Comparison of ENCODE assay signal across 8 cellular contexts in genomic region chr1:26900001-26900814, GRCh38. TPM values are rescaled to one million over a fixed set of nuclear protein-coding genes. Genes with fewer than 3 reads are reported as not detected.
DNase-seq lines count a peak whose midpoint lies in the region; ATAC-seq and TF ChIP-seq lines count a peak whose summit lies in the region.

GPATCH3 (minus strand) TSS chr1:26900467; CDS start chr1:26900442, 25 bp downstream.

- 0 out of 2 replicates have a peak within 1 kb of the TSS, but pooled peaks have one; percentile 42 for H2BK120ac ChIP-seq in IMR-90 (ENCODE audit: low read depth, low read length)

- H3K27ac ChIP-seq in BLaER1 treated with 17β-estradiol and CSF1 and Interleukin-3, amounts not matched to agents 10 nM and 100 nM: peak within 1 kb of the TSS; percentile 86 to 97 (median 91)
- peak within 1 kb of the TSS; percentile 48 for H3K27ac ChIP-seq in IMR-90 (ENCODE audit: insufficient read depth, low read length)

- CTCF ChIA-PET in IMR-90 (lab: Yijun Ruan, JAX): interaction anchor here (0.7 kb wide), 1 partner anchor 9 kb away, joined by 3 read pairs; no protein-coding TSS in a partner anchor

- peak within 1 kb of the TSS; percentile 56 to 98 for H4K8ac ChIP-seq in IMR-90 (ENCODE audit: low read depth in 2 of 2, low read length in 2 of 2)

- no peaks in the 10 kb centered on the region for H3K9me3 ChIP-seq in BLaER1 treated with 17β-estradiol and CSF1 and Interleukin-3, amounts not matched to agents 10 nM and 100 nM (replicated peaks in 1 of 11)
- no peaks in the 10 kb centered on the region for H3K9me3 ChIP-seq in IMR-90 (ENCODE audit: control insufficient read depth, insufficient read depth, low read length)

- in situ Hi-C loops in IMR-90 (cut with MboI; ENCODE audit: low sequenced_read_pairs): no loop called here

- intact Hi-C loops in IMR-90 (cut with micrococcal nuclease): no loop called here

- peak within 1 kb of the TSS; percentile 64 for H4K91ac ChIP-seq in IMR-90 (ENCODE audit: insufficient read depth, low read depth, low read length)

- peak within 1 kb of the TSS; percentile 90 for H3K4ac ChIP-seq in IMR-90 (ENCODE audit: low read depth, low read length)

- peak within 1 kb of the TSS; percentile 97 for H3K14ac ChIP-seq in IMR-90 (replicated peaks; ENCODE audit: low read depth, low read length)

- POLR2A ChIA-PET in IMR-90 (lab: Charles Lee; ENCODE audit: unreplicated experiment): interaction anchor here (0.6 to 2.3 kb wide), 4 partner anchors 10 to 96 kb away, joined by 3 to 7 read pairs (median 3); partner anchors contain the start of gene GPN2

- peak within 1 kb of the TSS; percentile 84 for H2AK9ac ChIP-seq in IMR-90 (replicated peaks; ENCODE audit: low read depth, low read length, poor library complexity)

- peak within 1 kb of the TSS; percentile 90 to 98 (median 95) for H3K9ac ChIP-seq in BLaER1 treated with 17β-estradiol and CSF1 and Interleukin-3, amounts not matched to agents 10 nM and 100 nM
- H3K9ac ChIP-seq in IMR-90 (ENCODE audit: low read depth, low read length): peak within 1 kb of the TSS; percentile 84

- no peak within 1 kb of the TSS for H2BK15ac ChIP-seq in IMR-90 (ENCODE audit: low read depth, low read length)

- peak within 1 kb of the TSS; percentile 9; the same call in 1 of the 2 replicates for H2AK5ac ChIP-seq in IMR-90 (ENCODE audit: low read depth, low read length)

- peak within 1 kb of the TSS; percentile 81 to 99 (median 91) for H3K4me3 ChIP-seq in BLaER1 treated with 17β-estradiol and CSF1 and Interleukin-3, amounts not matched to agents 10 nM and 100 nM
- H3K4me3 ChIP-seq in IMR-90 (ENCODE audit: insufficient read depth, low read depth, low read length): peak within 1 kb of the TSS; percentile 86
- H3K4me3 ChIP-seq in epithelial cell of esophagus (ENCODE audit: low read length): peak within 1 kb of the TSS; percentile 84

- ATAC-seq in GM19455 (IDR thresholded peaks at IDR 0.05; ENCODE audit: unreplicated experiment) (peak; percentile 80), IMR-90 (ENCODE audit: low read depth) (peak; percentile 96)

- H3K9me1 ChIP-seq in IMR-90 (ENCODE audit: insufficient read depth, low read length): no peaks in the 10 kb centered on the region

- peaks cover 0 to 35% (median 4%) of the 10 kb centered on the region in 11 experiments; a peak in 11 of 22 replicates for H4K20me1 ChIP-seq in BLaER1 treated with 17β-estradiol and CSF1 and Interleukin-3, amounts not matched to agents 10 nM and 100 nM
- H4K20me1 ChIP-seq in IMR-90 (ENCODE audit: insufficient read depth, low read length): no peaks in the 10 kb centered on the region

- peak within 1 kb of the TSS; percentile 84 to 97 (median 94) for H3K4me2 ChIP-seq in BLaER1 treated with 17β-estradiol and CSF1 and Interleukin-3, amounts not matched to agents 10 nM and 100 nM
- H3K4me2 ChIP-seq in IMR-90 (ENCODE audit: low read depth, low read length): peak within 1 kb of the TSS; percentile 90

- H2AFZ ChIP-seq in IMR-90 (replicated peaks; ENCODE audit: low read length, poor library complexity): peak within 1 kb of the TSS; percentile 94

- H3K23ac ChIP-seq in IMR-90 (ENCODE audit: low read depth, low read length): peak within 1 kb of the TSS; percentile 73

- peak within 1 kb of the TSS; percentile 93; the same call in 1 of the 2 replicates for H3K56ac ChIP-seq in IMR-90 (ENCODE audit: extremely low read depth, insufficient read depth, low read length)

- BruUV-seq in IMR-90 (replicated peaks; lab: Mats Ljungman, UMichigan): TSS peak; percentile 78

- H3K18ac ChIP-seq in IMR-90 (ENCODE audit: low read depth, low read length): peak within 1 kb of the TSS; percentile 55; the same call in 1 of the 2 replicates

- no peaks in the 10 kb centered on the region for H3K27me3 ChIP-seq in BLaER1 treated with 17β-estradiol and CSF1 and Interleukin-3, amounts not matched to agents 10 nM and 100 nM
- H3K27me3 ChIP-seq in IMR-90 (ENCODE audit: control insufficient read depth, insufficient read depth, low read length): no peaks in the 10 kb centered on the region

- H3K36me3 ChIP-seq in BLaER1 treated with 17β-estradiol and CSF1 and Interleukin-3, amounts not matched to agents 10 nM and 100 nM: peaks cover 31 to 40% (median 36%) of the 10 kb centered on the region in 11 experiments
- H3K36me3 ChIP-seq in IMR-90 (ENCODE audit: control insufficient read depth, insufficient read depth, low read length): peaks cover 5% of the 10 kb centered on the region; the same call in 1 of the 2 replicates

- no peak within 1 kb of the TSS for H2BK20ac ChIP-seq in IMR-90 (ENCODE audit: low read depth, low read length)

- TF ChIP-seq POLR2A in IMR-90 (IDR thresholded peaks at IDR 0.05; ENCODE audit: low read depth, low read length): peak; percentile 93

- dilution Hi-C loops in IMR-90 (cut with HindIII; ENCODE audit: low sequenced_read_pairs, unreplicated experiment): no loop called here

- DNase-seq in IMR-90 (peak; percentile 91), OCI-M1 (lab: John Stamatoyannopoulos, UW) (peak; percentile 93), activated T-cell treated with anti-CD3 and anti-CD28 coated beads for 48 hours (ENCODE audit: low read depth) (peak; percentile 80), epithelial cell of esophagus (ENCODE audit: low read depth) (peak; percentile 94), midbrain (lab: John Stamatoyannopoulos, UW) (peak; percentile 89)
- DNase-seq in stimulated activated CD8-positive, alpha-beta memory T cell treated with anti-CD3 and anti-CD28 coated beads, Interleukin-15, amount 100 ng/mL, for 4 hours (ENCODE audit: low read depth in 2 of 2): peak; percentile 64 to 81

- TF ChIP-seq CTCF in IMR-90 (conservative IDR thresholded peaks at IDR 0.05; ENCODE audit: low read depth, low read length) (no peak), epithelial cell of esophagus (IDR thresholded peaks at IDR 0.05; ENCODE audit: insufficient read depth, low read depth, low read length, missing control alignments) (no peak)

- WGBS in IMR-90 (ENCODE audit: extremely low coverage in 2 of 2, insufficient read length in 1 of 2), 2 experiments: 3% methylated on average over 17 of the region's 50 CpGs; no CpG with 5 or more reads in 1 of the 2 experiments

- no peak for TF ChIP-seq RAD21 in IMR-90 (IDR thresholded peaks at IDR 0.05; ENCODE audit: low read length)

- H3K4me1 ChIP-seq in BLaER1 treated with 17β-estradiol and CSF1 and Interleukin-3, amounts not matched to agents 10 nM and 100 nM: peaks cover 20 to 44% (median 27%) of the 10 kb centered on the region in 10 experiments
- H3K4me1 ChIP-seq in IMR-90 (ENCODE audit: control insufficient read depth, insufficient read depth, low read length): peaks cover 5% of the 10 kb centered on the region; the same call in 1 of the 2 replicates

- peaks cover 24 to 41% of the 10 kb centered on the region in 2 experiments; a peak in 3 of 4 replicates for H3K79me1 ChIP-seq in IMR-90 (ENCODE audit: low read depth in 1 of 2, low read length in 2 of 2)

- H2BK5ac ChIP-seq in IMR-90 (ENCODE audit: low read depth, low read length, poor library complexity, severe bottlenecking): peak within 1 kb of the TSS; percentile 80

- H4K5ac ChIP-seq in IMR-90 (ENCODE audit: low read depth, low read length): peak within 1 kb of the TSS; percentile 90

TF ChIP-seq in IMR-90, 13 proteins besides CTCF, POLR2A, EP300 and RAD21:
- TF ChIP-seq CEBPB (IDR thresholded peaks at IDR 0.05; ENCODE audit: low read depth, low read length) (peak; percentile 76), CHD1 (IDR thresholded peaks at IDR 0.05; ENCODE audit: low read depth, low read length) (0 out of 2 replicates have a peak, but pooled peaks have one; percentile 58), FOS (IDR thresholded peaks at IDR 0.05; ENCODE audit: low read depth, low read length) (no peak), BHLHE40 (IDR thresholded peaks at IDR 0.05; ENCODE audit: low read depth, low read length) (peak; percentile 20; the same call in 1 of the 2 replicates), SMC3 (IDR thresholded peaks at IDR 0.05; ENCODE audit: low read depth, low read length) (no peak), RFX5 (IDR thresholded peaks at IDR 0.05; ENCODE audit: low read depth, low read length) (no peak), USF2 (IDR thresholded peaks at IDR 0.05; ENCODE audit: low read depth, low read length) (peak; percentile 95)

RNA-seq across cellular contexts. Expression of gene GPATCH3, which starts in this region (rescaled TPM):
- 5.2 and 6.1 TPM in 2 replicates for total RNA-seq in IMR-90 (2012; rRNA removed)
- 7.6 and 8.0 TPM in 2 replicates for polyA plus RNA-seq in IMR-90 (2012; rRNA removed)
- 7.9 and 9.8 TPM in 2 replicates for polyA plus RNA-seq in IMR-90 (2012; cell fraction: cytosol; rRNA removed)
- polyA plus RNA-seq in IMR-90 (2012; cell fraction: nucleus; rRNA removed; ENCODE audit: low replicate concordance): 10.7 and 12.4 TPM in 2 replicates

Comparison
In these comparisons a context has a peak if more than half of its experiments do, and no peak if none do; other contexts are left out.
1. Peak in every context shown above with its lines: DNase-seq, ATAC-seq, H3K4me3 ChIP-seq and H3K27ac ChIP-seq.